9 cellular contexts compared by ENCODE assay signal in genomic region chr1:77948841-77949424, GRCh38. TPM values are rescaled to one million over a fixed set of nuclear protein-coding genes. Genes with fewer than 3 reads are reported as not detected.
DNase-seq lines count a peak whose midpoint lies in the region; ATAC-seq and TF ChIP-seq lines count a peak whose summit lies in the region.
"Had no signal": no experiment of that assay in that cellular context is flagged by ENCODE, and none has a peak within 500 bp of the region (broad histone marks: within the 10 kb centered on the region; RNA-seq: fewer than 3 reads in every experiment).

No MANE protein-coding gene starts in this region.

- H3K9me3 Mint-ChIP-seq in activated naive CD8-positive, alpha-beta T cell treated with anti-CD3 and anti-CD28 coated beads for 36 hours, result no peaks in the 10 kb centered on the region

- no peak overlapping the region for H3K4me3 ChIP-seq in HFF-Myc (replicated peaks; ENCODE audit: low read depth, low read length)
- H3K4me3 ChIP-seq: ovary had no signal

- H3K36me3 Mint-ChIP-seq in activated naive CD8-positive, alpha-beta T cell treated with anti-CD3 and anti-CD28 coated beads for 36 hours, result peaks cover 42% of the 10 kb centered on the region

- H3K4me3 Mint-ChIP-seq in activated naive CD8-positive, alpha-beta T cell treated with anti-CD3 and anti-CD28 coated beads for 36 hours, result no peak overlapping the region

- ATAC-seq in left lobe of liver (peak; percentile 30), HG02623 (IDR thresholded peaks at IDR 0.05; ENCODE audit: unreplicated experiment) (no peak)

- peak overlapping the region; percentile 34 for H3K27ac Mint-ChIP-seq in activated naive CD8-positive, alpha-beta T cell treated with anti-CD3 and anti-CD28 coated beads for 36 hours

- H3K27me3 Mint-ChIP-seq in activated naive CD8-positive, alpha-beta T cell treated with anti-CD3 and anti-CD28 coated beads for 36 hours, result no peaks in the 10 kb centered on the region

- TF ChIP-seq CTCF in HFF-Myc (IDR thresholded peaks at IDR 0.05; ENCODE audit: low read depth, low read length, missing control alignments), result peak; percentile 27

- H3K4me1 Mint-ChIP-seq in activated naive CD8-positive, alpha-beta T cell treated with anti-CD3 and anti-CD28 coated beads for 36 hours, result peaks cover 49% of the 10 kb centered on the region

- DNase-seq in ELR (ENCODE audit: low read depth), result peak; percentile 51
- DNase-seq in HFF-Myc (ENCODE audit: extremely low read depth, low read depth), result peak; percentile 22
- no peak for DNase-seq in activated naive CD8-positive, alpha-beta T cell treated with anti-CD3 and anti-CD28 coated beads for 36 hours
- DNase-seq in left lobe of liver (ENCODE audit: low spot score), result no peak
- no peak for DNase-seq in ecto neural progenitor cell (ENCODE audit: low spot score)
- DNase-seq in stimulated activated CD4-positive, alpha-beta T cell treated with anti-CD3 and anti-CD28 coated beads, Interleukin-2, amount 100 ng/mL, for 24 hours, result no peak
- DNase-seq in activated CD8-positive, alpha-beta memory T cell treated with anti-CD3 and anti-CD28 coated beads for 24 hours, result no peak
- DNase-seq: ovary had no signal

RNA-seq across cellular contexts. Expression of gene FUBP1, which starts 29.9 kb away (rescaled TPM):
- total RNA-seq in activated naive CD8-positive, alpha-beta T cell treated with anti-CD3 and anti-CD28 coated beads for 36 hours, result 100 to 1,000 TPM; 242 to 255 TPM
- 23.2 TPM for total RNA-seq in left lobe of liver

RNA-seq across cellular contexts. Expression of gene DNAJB4, which starts 55.8 kb away (rescaled TPM):
- total RNA-seq in activated naive CD8-positive, alpha-beta T cell treated with anti-CD3 and anti-CD28 coated beads for 36 hours, result 1 to 10 TPM; 7.0 to 8.4 TPM
- 7.3 TPM for total RNA-seq in left lobe of liver

Comparison
In these comparisons a context has a peak if more than half of its experiments do, and no peak if none do; other contexts are left out.
1. DNase-seq: peak in ELR (single experiment) and HFF-Myc (single experiment); none in activated naive CD8-positive, alpha-beta T cell treated with anti-CD3 and anti-CD28 coated beads for 36 hours (single experiment), left lobe of liver (single experiment), ecto neural progenitor cell (single experiment), stimulated activated CD4-positive, alpha-beta T cell treated with anti-CD3 and anti-CD28 coated beads, Interleukin-2, amount 100 ng/mL, for 24 hours (0 of 2) and activated CD8-positive, alpha-beta memory T cell treated with anti-CD3 and anti-CD28 coated beads for 24 hours (single experiment).
2. RNA of gene FUBP1, which starts 29.9 kb away (total RNA-seq): 242 to 255 TPM in activated naive CD8-positive, alpha-beta T cell treated with anti-CD3 and anti-CD28 coated beads for 36 hours; 23.2 TPM in left lobe of liver (single experiment); every median in the first group is over 10 times any median in the second.